ENCODE assay signal across 25 cellular contexts in the genomic region with DNA sequence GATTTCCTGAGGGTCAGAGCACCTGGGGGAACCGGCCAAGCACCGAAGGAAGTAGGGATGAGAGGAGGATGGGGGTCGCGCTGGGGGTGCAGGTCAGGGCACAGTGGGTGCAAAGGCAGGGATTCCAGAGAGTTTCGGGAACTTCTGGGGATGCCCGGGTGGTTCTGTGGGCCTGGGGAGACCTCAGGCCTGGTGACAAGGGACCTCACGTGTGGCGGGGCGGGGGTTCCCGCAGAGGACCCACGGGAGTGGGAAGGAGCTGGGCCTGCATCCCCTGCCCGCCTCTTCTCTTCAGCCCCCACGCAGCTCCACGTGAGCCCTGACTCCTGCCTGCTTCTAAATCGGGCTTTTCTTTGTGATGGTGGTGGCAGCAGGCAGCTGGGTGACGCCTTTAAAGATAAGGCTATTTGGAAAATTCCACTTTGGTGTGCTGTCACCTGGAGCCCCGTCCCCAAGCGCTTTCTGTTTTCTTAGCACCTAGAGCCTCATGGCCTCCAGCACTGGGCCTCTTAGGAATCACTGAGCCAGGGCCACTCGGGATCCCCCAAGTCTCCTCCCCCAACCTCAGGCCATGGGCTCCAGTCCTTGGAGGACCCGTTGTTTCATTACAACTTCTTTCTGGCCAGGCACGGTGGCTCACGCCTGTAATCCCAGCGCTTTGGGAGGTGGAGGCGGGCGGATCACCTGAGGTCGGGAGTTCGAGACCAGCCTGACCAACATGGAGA. TPM values are rescaled to one million over a fixed set of nuclear protein-coding genes. Genes with fewer than 3 reads are reported as not detected.
DNase-seq lines count a peak whose midpoint lies in the region; ATAC-seq and TF ChIP-seq lines count a peak whose summit lies in the region.
"Had no signal": no experiment of that assay in that cellular context is flagged by ENCODE, and none has a peak within 500 bp of the region (broad histone marks: within the 10 kb centered on the region; RNA-seq: fewer than 3 reads in every experiment).

No MANE protein-coding gene starts in this region.

- intact Hi-C loops in heart right ventricle (cut with DNase I) = loop anchor here in 2 of 10 donors (5.0 to 10.0 kb wide), 2 partner anchors 170 to 172 kb away; no protein-coding TSS in a partner anchor
- intact Hi-C loops in sigmoid colon (cut with DNase I) = no loop called here

- H3K36me3 Mint-ChIP-seq in type B pancreatic cell = no peaks in the 10 kb centered on the region
- H3K36me3 Mint-ChIP-seq: brain; CD8-positive, alpha-beta memory T cell; neural progenitor cell had no signal

- H3K4me3 Mint-ChIP-seq in type B pancreatic cell = no peak overlapping the region

- H3K4me1 ChIP-seq in heart right ventricle (peaks cover 0 to 7% (median 4%) of the 10 kb centered on the region in 9 donors), sigmoid colon (peaks cover 0 to 2% (median under 1%) of the 10 kb centered on the region in 4 donors)
- H3K4me1 ChIP-seq: adrenal gland had no signal

- no peak for TF ChIP-seq CTCF in heart right ventricle (IDR thresholded peaks at IDR 0.05)
- TF ChIP-seq CTCF in sigmoid colon (IDR thresholded peaks at IDR 0.05) = no peak
- TF ChIP-seq CTCF in type B pancreatic cell (conservative IDR thresholded peaks at IDR 0.05) = no peak

- H3K36me3 ChIP-seq in H7 (replicated peaks; ENCODE audit: control insufficient read depth, insufficient read depth, low read length) (no peaks in the 10 kb centered on the region), heart right ventricle (no peaks in the 10 kb centered on the region), sigmoid colon (no peaks in the 10 kb centered on the region)
- H3K36me3 ChIP-seq: adrenal gland, neural progenitor cell had no signal

- peak overlapping the region in 1 of 10 donors; percentile 30 for H3K27ac ChIP-seq in heart right ventricle
- H3K27ac ChIP-seq in sigmoid colon = no peak overlapping the region
- H3K27ac ChIP-seq: adrenal gland, epithelial cell of prostate, neural progenitor cell, testis had no signal

- no peak for TF ChIP-seq POLR2A in sigmoid colon (IDR thresholded peaks at IDR 0.05)

- WGBS in heart right ventricle, 2 donors = 66 to 69% methylated on average over 27 of the region's 27 CpGs
- 82 to 89% methylated on average over 27 of the region's 27 CpGs for WGBS in sigmoid colon, 2 donors

- H3K27me3 Mint-ChIP-seq in type B pancreatic cell = peaks cover 3% of the 10 kb centered on the region
- H3K27me3 Mint-ChIP-seq: activated CD4-positive, alpha-beta memory T cell treated with anti-CD3 and anti-CD28 coated beads, Interleukin-2, amount 10 ng/mL, durations not matched to agents 7 days and 5 days; brain; CD8-positive, alpha-beta memory T cell had no signal

- H3K4me1 Mint-ChIP-seq in type B pancreatic cell (ENCODE audit: unreplicated experiment) = peaks cover 1% of the 10 kb centered on the region

- H3K9me3 ChIP-seq in heart right ventricle (no peaks in the 10 kb centered on the region), sigmoid colon (no peaks in the 10 kb centered on the region)
- H3K9me3 ChIP-seq: adrenal gland, testis had no signal

- TF ChIP-seq EP300 in sigmoid colon (IDR thresholded peaks at IDR 0.05) = no peak

- DNase-seq in activated CD8-positive, alpha-beta memory T cell treated with anti-CD3 and anti-CD28 coated beads, Interleukin-2, amount 50 U/mL, for 48 hours = peak; percentile 46
- DNase-seq in activated CD8-positive, alpha-beta memory T cell treated with anti-CD3 and anti-CD28 coated beads, Interleukin-2, amount 50 U/mL, for 4 hours = no peak
- DNase-seq in H7 = peak; percentile 64
- no peak for DNase-seq in heart right ventricle
- peak; percentile 53 for DNase-seq in sigmoid colon
- DNase-seq in NCI-H526 treated with DMSO at 0.1 percent for 48 hours (lab: John Stamatoyannopoulos, UW) = no peak
- no peak for DNase-seq in type B pancreatic cell (ENCODE audit: extremely low spot score, unreplicated experiment)
- DNase-seq: activated CD4-positive, alpha-beta memory T cell treated with anti-CD3 and anti-CD28 coated beads, Interleukin-2, amount 10 ng/mL, durations not matched to agents 7 days and 5 days; activated CD4-positive, CD25-positive, alpha-beta regulatory T cell; effector CD4-positive, alpha-beta T cell; glutamatergic neuron; GOT3; KG1; MM.1S; NCI-H2029 treated with DMSO at 0.1 percent for 48 hours; NCI-H226; NCI-H774; stimulated activated naive CD4-positive, alpha-beta T cell treated with Interleukin-2 at 50 U/mL for 16 hours; testis had no signal

- no peak overlapping the region for H3K4me3 ChIP-seq in H7 (ENCODE audit: insufficient read depth, low read depth, low read length)
- no peak overlapping the region for H3K4me3 ChIP-seq in heart right ventricle
- no peak overlapping the region for H3K4me3 ChIP-seq in sigmoid colon
- H3K4me3 ChIP-seq: adrenal gland, neural progenitor cell, testis had no signal

- H3K27me3 ChIP-seq in H7 (ENCODE audit: control insufficient read depth, insufficient read depth, low read length) (no peaks in the 10 kb centered on the region; the same call in 1 of the 2 replicates), heart right ventricle (peaks cover 0 to 6% (median 0%) of the 10 kb centered on the region in 7 donors), sigmoid colon (no peaks in the 10 kb centered on the region)
- H3K27me3 ChIP-seq: adrenal gland, testis had no signal

- ATAC-seq in heart right ventricle = peak; percentile 9 to 63 (median 21)
- ATAC-seq in HG02798 (IDR thresholded peaks at IDR 0.05; ENCODE audit: poor library complexity, unreplicated experiment) = no peak

- no peak overlapping the region for H3K27ac Mint-ChIP-seq in type B pancreatic cell

- H3K9me3 Mint-ChIP-seq in type B pancreatic cell = no peaks in the 10 kb centered on the region
- H3K9me3 Mint-ChIP-seq: activated CD4-positive, alpha-beta memory T cell treated with anti-CD3 and anti-CD28 coated beads, Interleukin-2, amount 10 ng/mL, durations not matched to agents 7 days and 5 days; brain; CD8-positive, alpha-beta memory T cell; neural progenitor cell had no signal

RNA-seq across cellular contexts. Expression of a gene that starts 7.1 kb away (rescaled TPM):
- total RNA-seq in H7 (2014; rRNA removed; shearing (Covaris generic)) = 55.8 and 58.3 TPM in 2 replicates
- total RNA-seq in heart right ventricle (10 to 100 TPM; 31.5 to 43.7 (median 33.5) TPM), sigmoid colon (10 to 100 TPM; 26.3 to 46.4 (median 32.6) TPM), type B pancreatic cell (ENCODE audit: low replicate concordance) (55.9 and 56.9 TPM in 2 replicates)
- polyA plus RNA-seq in heart right ventricle (10 to 100 TPM; 10.5 to 14.2 TPM), sigmoid colon (10 to 100 TPM; 19.2 to 38.5 (median 22.2) TPM)

Comparison
In these comparisons a context has a peak if more than half of its experiments do, and no peak if none do; other contexts are left out.
1. DNase-seq: peak in activated CD8-positive, alpha-beta memory T cell treated with anti-CD3 and anti-CD28 coated beads, Interleukin-2, amount 50 U/mL, for 48 hours (single experiment), H7 (single experiment) and sigmoid colon (single experiment); none in activated CD8-positive, alpha-beta memory T cell treated with anti-CD3 and anti-CD28 coated beads, Interleukin-2, amount 50 U/mL, for 4 hours (single experiment), heart right ventricle (0 of 2), NCI-H526 treated with DMSO at 0.1 percent for 48 hours (single experiment) and type B pancreatic cell (single experiment).